ENCODE assay signal across 18 cellular contexts in genomic region chrX:134338527-134338926, GRCh38. TPM values are rescaled to one million over a fixed set of nuclear protein-coding genes. Genes with fewer than 3 reads are reported as not detected.
A peak's percentile ranks its signal among the peaks of the same experiment; 100 is the strongest.
DNase-seq lines count a peak whose midpoint lies in the region; ATAC-seq, FAIRE-seq and TF ChIP-seq lines count a peak whose summit lies in the region.
"Had no signal": no experiment of that assay in that cellular context is flagged by ENCODE, and none has a peak within 500 bp of the region (broad histone marks: within the 10 kb centered on the region; RNA-seq: fewer than 3 reads in every experiment).

No MANE protein-coding gene starts in this region.

- intact Hi-C loops in activated CD4-positive, alpha-beta T cell treated with anti-CD3 and anti-CD28 coated beads, Interleukin-2, amount 10 ng/mL, durations not matched to agents 24 days and 14 days (cut with micrococcal nuclease), result no loop called here
- intact Hi-C loops in pancreas (cut with DNase I), result no loop called here
- intact Hi-C loops in esophagus muscularis mucosa (cut with DNase I), result no loop called here

- no peak overlapping the region for H3K27ac Mint-ChIP-seq in activated CD4-positive, alpha-beta T cell treated with anti-CD3 and anti-CD28 coated beads, Interleukin-2, amount 10 ng/mL, durations not matched to agents 24 days and 14 days
- H3K27ac Mint-ChIP-seq in activated T-cell treated with anti-CD3 and anti-CD28 coated beads, Interleukin-2, amount 50 U/mL, for 72 hours, result peak overlapping the region; percentile 46
- H3K27ac Mint-ChIP-seq: IgD-negative memory B cell, neural progenitor cell had no signal

- peak; percentile 5 for FAIRE-seq in pancreas (lab: Jason Lieb, UNC)
- FAIRE-seq: A549, bronchial epithelial cell had no signal

- H3K4me3 ChIP-seq in Jurkat, Clone E6-1 (ENCODE audit: low read length), result no peak overlapping the region
- H3K4me3 ChIP-seq in pancreas (no peak overlapping the region), esophagus muscularis mucosa (no peak overlapping the region)
- H3K4me3 ChIP-seq: A549, lung, neural progenitor cell, stomach, vagina had no signal

- no peak for TF ChIP-seq EP300 in esophagus muscularis mucosa (IDR thresholded peaks at IDR 0.05)

- DNase-seq in activated CD4-positive, alpha-beta T cell treated with anti-CD3 and anti-CD28 coated beads, Interleukin-2, amount 10 ng/mL, durations not matched to agents 24 days and 14 days, result peak; percentile 67
- no peak for DNase-seq in activated CD4-positive, alpha-beta T cell treated with anti-CD3 and anti-CD28 coated beads for 4 hours
- peak; percentile 45 for DNase-seq in Jurkat, Clone E6-1 (ENCODE audit: low read depth, low spot score)
- DNase-seq in activated T-cell treated with anti-CD3 and anti-CD28 coated beads, Interleukin-2, amount 50 U/mL, for 72 hours, result peak; percentile 1 to 2
- DNase-seq in pancreas, result no peak
- DNase-seq in esophagus muscularis mucosa (ENCODE audit: extremely low spot score), result no peak
- DNase-seq: HCEC 1CT, NCI-H1417 treated with DMSO at 0.1 percent for 48 hours, NCI-H2227 treated with DMSO at 0.1 percent for 48 hours, stomach had no signal

- peaks cover 0 to 3% (median 0%) of the 10 kb centered on the region in 4 donors for H3K27me3 ChIP-seq in pancreas
- H3K27me3 ChIP-seq in esophagus muscularis mucosa, result no peaks in the 10 kb centered on the region
- H3K27me3 ChIP-seq: neural progenitor cell, stomach, vagina had no signal

- H3K9me3 Mint-ChIP-seq in activated CD4-positive, alpha-beta T cell treated with anti-CD3 and anti-CD28 coated beads, Interleukin-2, amount 10 ng/mL, durations not matched to agents 24 days and 14 days, result no peaks in the 10 kb centered on the region
- no peaks in the 10 kb centered on the region for H3K9me3 Mint-ChIP-seq in activated T-cell treated with anti-CD3 and anti-CD28 coated beads, Interleukin-2, amount 50 U/mL, for 72 hours
- H3K9me3 Mint-ChIP-seq: IgD-negative memory B cell, neural progenitor cell had no signal

- 76 to 89% methylated on average over 1 of the region's 1 CpG for WGBS in pancreas, 2 donors
- WGBS in esophagus muscularis mucosa, result 78% methylated on average over 1 of the region's 1 CpG

- no peaks in the 10 kb centered on the region for H3K36me3 Mint-ChIP-seq in activated CD4-positive, alpha-beta T cell treated with anti-CD3 and anti-CD28 coated beads, Interleukin-2, amount 10 ng/mL, durations not matched to agents 24 days and 14 days (ENCODE audit: low read depth)
- no peaks in the 10 kb centered on the region for H3K36me3 Mint-ChIP-seq in activated T-cell treated with anti-CD3 and anti-CD28 coated beads, Interleukin-2, amount 50 U/mL, for 72 hours (ENCODE audit: insufficient read depth in 2 of 2)
- H3K36me3 Mint-ChIP-seq: IgD-negative memory B cell, neural progenitor cell had no signal

- no peaks in the 10 kb centered on the region for H3K27me3 Mint-ChIP-seq in activated CD4-positive, alpha-beta T cell treated with anti-CD3 and anti-CD28 coated beads, Interleukin-2, amount 10 ng/mL, durations not matched to agents 24 days and 14 days
- peaks cover 11% of the 10 kb centered on the region for H3K27me3 Mint-ChIP-seq in activated T-cell treated with anti-CD3 and anti-CD28 coated beads, Interleukin-2, amount 50 U/mL, for 72 hours (ENCODE audit: low read depth)

- peak; percentile 53 to 71 for ATAC-seq in activated T-cell treated with anti-CD3 and anti-CD28 coated beads, Interleukin-2, amount 50 U/mL, for 72 hours (replicated peaks in 1 of 2)
- ATAC-seq in pancreas, result no peak
- no peak for ATAC-seq in GM19455 (IDR thresholded peaks at IDR 0.05; ENCODE audit: unreplicated experiment)
- ATAC-seq in HG02840 (IDR thresholded peaks at IDR 0.05; ENCODE audit: low FRiP score, unreplicated experiment), result no peak
- ATAC-seq: A549 had no signal

- H3K9me3 ChIP-seq in pancreas, result no peaks in the 10 kb centered on the region
- H3K9me3 ChIP-seq in esophagus muscularis mucosa, result no peaks in the 10 kb centered on the region
- H3K9me3 ChIP-seq: A549, stomach, vagina had no signal

- no peak overlapping the region for H3K4me3 Mint-ChIP-seq in activated CD4-positive, alpha-beta T cell treated with anti-CD3 and anti-CD28 coated beads, Interleukin-2, amount 10 ng/mL, durations not matched to agents 24 days and 14 days
- peak overlapping the region in 1 of 2 donors; percentile 37 for H3K4me3 Mint-ChIP-seq in activated T-cell treated with anti-CD3 and anti-CD28 coated beads, Interleukin-2, amount 50 U/mL, for 72 hours
- H3K4me3 Mint-ChIP-seq: neural progenitor cell had no signal

- no peak for TF ChIP-seq CTCF in pancreas (IDR thresholded peaks at IDR 0.05)
- no peak for TF ChIP-seq CTCF in esophagus muscularis mucosa (IDR thresholded peaks at IDR 0.05)

- H3K27ac ChIP-seq in pancreas, result no peak overlapping the region
- H3K27ac ChIP-seq in esophagus muscularis mucosa (replicated peaks in 1 of 4), result no peak overlapping the region
- H3K27ac ChIP-seq: A549, neural progenitor cell, stomach, vagina had no signal

- no peak for TF ChIP-seq POLR2A in esophagus muscularis mucosa (IDR thresholded peaks at IDR 0.05; ENCODE audit: low read depth)

- no peaks in the 10 kb centered on the region for H3K36me3 ChIP-seq in pancreas
- H3K36me3 ChIP-seq in esophagus muscularis mucosa, result no peaks in the 10 kb centered on the region
- H3K36me3 ChIP-seq: neural progenitor cell, stomach, vagina had no signal

- H3K4me1 ChIP-seq in pancreas (no peaks in the 10 kb centered on the region), esophagus muscularis mucosa (no peaks in the 10 kb centered on the region)
- H3K4me1 ChIP-seq: A549, neural progenitor cell, stomach, vagina had no signal

- H3K4me1 Mint-ChIP-seq in activated CD4-positive, alpha-beta T cell treated with anti-CD3 and anti-CD28 coated beads, Interleukin-2, amount 10 ng/mL, durations not matched to agents 24 days and 14 days, result peaks cover 10% of the 10 kb centered on the region
- H3K4me1 Mint-ChIP-seq in activated T-cell treated with anti-CD3 and anti-CD28 coated beads, Interleukin-2, amount 50 U/mL, for 72 hours (ENCODE audit: low read depth), result peaks cover 13% of the 10 kb centered on the region
- H3K4me1 Mint-ChIP-seq: neural progenitor cell had no signal

RNA-seq across cellular contexts. Expression of gene PHF6, which starts 34.6 kb away (rescaled TPM):
- total RNA-seq in activated CD4-positive, alpha-beta T cell treated with anti-CD3 and anti-CD28 coated beads, Interleukin-2, amount 10 ng/mL, durations not matched to agents 24 days and 14 days, result 93.6 and 95.9 TPM in 2 replicates
- polyA plus RNA-seq in Jurkat, Clone E6-1 (2012; ENCODE audit: insufficient read depth, insufficient read length), result 28.5 TPM
- total RNA-seq in activated T-cell treated with anti-CD3 and anti-CD28 coated beads, Interleukin-2, amount 50 U/mL, for 72 hours, result 10 to 100 TPM; 47.0 to 48.6 TPM
- total RNA-seq in pancreas (10 to 100 TPM in 2 of 6 donors, 1 to 10 TPM in 4; 4.7 to 12.4 (median 8.5) TPM), esophagus muscularis mucosa (10 to 100 TPM in 1 of 4 donors, 1 to 10 TPM in 3; 8.0 to 10.1 (median 9.7) TPM)
- polyA plus RNA-seq in pancreas, result 1 to 10 TPM; 2.4 to 5.2 TPM

Comparison
In these comparisons a context has a peak if more than half of its experiments do, and no peak if none do; other contexts are left out.
1. DNase-seq: peak in activated CD4-positive, alpha-beta T cell treated with anti-CD3 and anti-CD28 coated beads, Interleukin-2, amount 10 ng/mL, durations not matched to agents 24 days and 14 days (single experiment), Jurkat, Clone E6-1 (single experiment) and activated T-cell treated with anti-CD3 and anti-CD28 coated beads, Interleukin-2, amount 50 U/mL, for 72 hours (2 of 2); none in activated CD4-positive, alpha-beta T cell treated with anti-CD3 and anti-CD28 coated beads for 4 hours (0 of 2), pancreas (0 of 6) and esophagus muscularis mucosa (single experiment).
2. ATAC-seq: peak in activated T-cell treated with anti-CD3 and anti-CD28 coated beads, Interleukin-2, amount 50 U/mL, for 72 hours (2 of 2); none in pancreas (0 of 4), GM19455 (single experiment) and HG02840 (single experiment).